33 cellular contexts compared by ENCODE assay signal in genomic region chr3:29011441-29011840, GRCh38.
"Had no signal": no experiment of that assay in that cellular context is flagged by ENCODE, and none has a peak within 500 bp of the region (broad histone marks: within the 10 kb centered on the region; RNA-seq: fewer than 3 reads in every experiment).

No MANE protein-coding gene starts in this region.

- H3K9ac ChIP-seq: KMS-11, SK-N-SH had no signal

- H3K4me1 ChIP-seq: Peyer's patch, SJSA1 had no signal

- H3K36me3 ChIP-seq: Peyer's patch, SJSA1 had no signal

- H3K4me1 Mint-ChIP-seq: activated CD4-positive, alpha-beta T cell treated with anti-CD3 and anti-CD28 coated beads, Interleukin-2, amount 10 ng/mL, durations not matched to agents 24 days and 14 days; activated naive CD8-positive, alpha-beta T cell treated with anti-CD3 and anti-CD28 coated beads for 36 hours; activated T-helper 17 cell treated with anti-CD3 and anti-CD28 coated beads, Interleukin-2, amount 50 U/mL, for 72 hours had no signal

- H3K9me3 Mint-ChIP-seq: activated CD8-positive, alpha-beta T cell treated with anti-CD3 and anti-CD28 coated beads for 36 hours; activated naive CD8-positive, alpha-beta T cell treated with anti-CD3 and anti-CD28 coated beads for 36 hours; activated T-helper 17 cell treated with anti-CD3 and anti-CD28 coated beads, Interleukin-2, amount 50 U/mL, for 72 hours; T-helper 1 cell treated with Interleukin-12 subunit alpha and Interleukin-12 subunit beta and Interleukin-4 antibody, amounts not matched to agents 30 μg/mL and 1 μg/mL, for 36 hours; T-helper 2 cell treated with Interferon-gamma antibody and Interleukin-4, amounts not matched to agents 5 μg/mL and 100 μg/mL, for 36 hours had no signal

- H3K4me2 ChIP-seq: KMS-11, SK-N-SH had no signal

- H3K4me3 ChIP-seq: Peyer's patch, SJSA1 had no signal

- H3K27ac Mint-ChIP-seq: activated CD4-positive, alpha-beta T cell treated with anti-CD3 and anti-CD28 coated beads, Interleukin-2, amount 10 ng/mL, durations not matched to agents 24 days and 14 days; activated CD8-positive, alpha-beta T cell treated with anti-CD3 and anti-CD28 coated beads for 36 hours; activated naive CD8-positive, alpha-beta T cell treated with anti-CD3 and anti-CD28 coated beads for 36 hours; activated T-cell treated with anti-CD3 and anti-CD28 coated beads, Interleukin-2, amount 50 U/mL, for 72 hours; activated T-helper 17 cell treated with anti-CD3 and anti-CD28 coated beads, Interleukin-2, amount 50 U/mL, for 72 hours; T-helper 1 cell treated with Interleukin-12 subunit alpha and Interleukin-12 subunit beta and Interleukin-4 antibody, amounts not matched to agents 30 μg/mL and 1 μg/mL, for 36 hours; T-helper 2 cell treated with Interferon-gamma antibody and Interleukin-4, amounts not matched to agents 5 μg/mL and 100 μg/mL, for 36 hours had no signal

- H3K36me3 Mint-ChIP-seq: activated naive CD8-positive, alpha-beta T cell treated with anti-CD3 and anti-CD28 coated beads for 36 hours; brain had no signal

- H3K4me3 Mint-ChIP-seq: activated CD4-positive, alpha-beta T cell treated with anti-CD3 and anti-CD28 coated beads, Interleukin-2, amount 10 ng/mL, durations not matched to agents 24 days and 14 days; activated CD8-positive, alpha-beta T cell treated with anti-CD3 and anti-CD28 coated beads for 36 hours; activated naive CD8-positive, alpha-beta T cell treated with anti-CD3 and anti-CD28 coated beads for 36 hours; activated T-cell treated with anti-CD3 and anti-CD28 coated beads, Interleukin-2, amount 50 U/mL, for 72 hours; activated T-helper 17 cell treated with anti-CD3 and anti-CD28 coated beads, Interleukin-2, amount 50 U/mL, for 72 hours; T-helper 1 cell treated with Interleukin-12 subunit alpha and Interleukin-12 subunit beta and Interleukin-4 antibody, amounts not matched to agents 30 μg/mL and 1 μg/mL, for 36 hours; T-helper 2 cell treated with Interferon-gamma antibody and Interleukin-4, amounts not matched to agents 5 μg/mL and 100 μg/mL, for 36 hours had no signal

- H3K9me3 ChIP-seq: Peyer's patch, SJSA1, SK-N-SH had no signal

- ATAC-seq: activated CD8-positive, alpha-beta T cell treated with anti-CD3 and anti-CD28 coated beads for 36 hours; activated T-cell treated with anti-CD3 and anti-CD28 coated beads, Interleukin-2, amount 50 U/mL, for 72 hours; activated T-helper 17 cell treated with anti-CD3 and anti-CD28 coated beads, Interleukin-2, amount 50 U/mL, for 72 hours; PC-3 had no signal

- H3K27ac ChIP-seq: KMS-11, Peyer's patch, SJSA1 had no signal

- FAIRE-seq: TTC549 had no signal

- DNase-seq: activated CD4-positive, alpha-beta T cell treated with anti-CD3 and anti-CD28 coated beads, Interleukin-2, amount 10 ng/mL, durations not matched to agents 24 days and 14 days; activated CD4-positive, alpha-beta T cell treated with anti-CD3 and anti-CD28 coated beads, Interleukin-2, amount 50 U/mL, for 4 hours; activated CD8-positive, alpha-beta T cell treated with anti-CD3 and anti-CD28 coated beads for 36 hours; activated effector memory CD4-positive, alpha-beta T cell treated with anti-CD3 and anti-CD28 coated beads, Interleukin-2, amount 50 U/mL, for 16 hours; activated naive CD4-positive, alpha-beta T cell; activated naive CD4-positive, alpha-beta T cell treated with anti-CD3 and anti-CD28 coated beads, Interleukin-2, amount 50 U/mL, for 16 hours; activated naive CD8-positive, alpha-beta T cell treated with anti-CD3 and anti-CD28 coated beads for 36 hours; activated T-cell treated with anti-CD3 and anti-CD28 coated beads, Interleukin-2, amount 50 U/mL, for 1 hour; activated T-cell treated with anti-CD3 and anti-CD28 coated beads, Interleukin-2, amount 50 U/mL, for 72 hours; amniotic stem cell; aorta; central memory CD4-positive, alpha-beta T cell; MM.1S; MV-4-11; NCI-H1092; NCI-H1417 treated with DMSO at 0.1 percent for 48 hours; NCI-H187 treated with DMSO at 0.1 percent for 48 hours; NCI-H2081 treated with DMSO at 0.1 percent for 48 hours; NCI-H510A treated with DMSO at 0.1 percent for 48 hours; NCI-H526 treated with DMSO at 0.1 percent for 48 hours; NK-92 treated with Interleukin-12 subunit alpha and Interleukin-12 subunit beta, amount 100 ng/mL, for 24 hours; PC-3; Peyer's patch; RPMI8226; SHP77 treated with DMSO at 0.1 percent for 48 hours; SK-N-SH had no signal

- H3K27me3 ChIP-seq: Peyer's patch, SJSA1 had no signal

- H3K27me3 Mint-ChIP-seq: activated CD4-positive, alpha-beta T cell treated with anti-CD3 and anti-CD28 coated beads, Interleukin-2, amount 10 ng/mL, durations not matched to agents 24 days and 14 days; activated naive CD8-positive, alpha-beta T cell treated with anti-CD3 and anti-CD28 coated beads for 36 hours; activated T-helper 17 cell treated with anti-CD3 and anti-CD28 coated beads, Interleukin-2, amount 50 U/mL, for 72 hours had no signal
